In the genomic region with DNA sequence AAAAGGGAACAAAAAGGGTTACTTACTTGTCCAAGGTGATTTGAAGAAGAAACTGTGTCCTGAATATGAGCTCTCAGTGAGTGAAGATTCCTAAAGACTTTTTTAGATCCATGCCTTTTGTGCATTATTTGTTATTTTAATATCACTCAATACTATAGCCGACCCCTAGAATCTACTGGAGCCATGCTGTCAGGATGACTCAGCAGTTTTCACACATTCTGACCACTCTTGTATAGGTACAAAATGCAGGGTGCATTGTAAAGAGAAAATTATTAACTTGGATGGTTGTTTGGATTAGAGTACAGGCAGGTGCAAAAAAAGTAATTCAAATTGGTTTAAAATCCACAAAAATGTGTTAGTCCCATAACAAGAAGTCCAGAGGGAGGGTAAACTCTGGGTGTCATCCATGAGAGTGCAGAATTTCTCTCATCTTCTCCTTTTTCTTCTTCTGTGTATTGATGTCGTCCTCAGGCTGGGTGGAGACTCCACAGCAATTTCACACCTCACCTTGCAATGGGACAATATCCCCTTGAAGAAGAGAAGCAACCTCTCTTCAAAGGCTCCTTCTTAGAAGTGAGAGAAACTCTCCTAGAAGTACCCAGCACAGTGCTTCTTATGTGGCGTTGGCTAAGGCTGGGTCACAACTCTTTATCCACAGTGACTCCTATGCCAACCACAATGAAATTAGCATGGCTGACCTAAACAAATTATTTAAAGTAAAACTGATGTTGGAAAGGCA, we compare ENCODE assay signal across 20 cellular contexts.
"Had no signal": no experiment of that assay in that cellular context is flagged by ENCODE, and none has a peak within 500 bp of the region (broad histone marks: within the 10 kb centered on the region; RNA-seq: fewer than 3 reads in every experiment).

No MANE protein-coding gene starts in this region.

- H3K9me3 Mint-ChIP-seq: effector memory CD8-positive, alpha-beta T cell had no signal

- H3K36me3 Mint-ChIP-seq: naive thymus-derived CD8-positive, alpha-beta T cell had no signal

- H3K4me3 Mint-ChIP-seq: dendritic cell treated with granulocyte-macrophage colony-stimulating factor and Interleukin-4, amounts not matched to agents 40 ng/mL and 50 ng/mL, for 4 days; effector memory CD8-positive, alpha-beta T cell; naive thymus-derived CD8-positive, alpha-beta T cell had no signal

- H3K27me3 ChIP-seq: gastrocnemius medialis, neutrophil, sigmoid colon, stomach had no signal

- H3K4me3 ChIP-seq: esophagus muscularis mucosa, gastrocnemius medialis, heart right ventricle, mucosa of descending colon, sigmoid colon, skin epidermis, stomach, thoracic aorta had no signal

- H3K27ac Mint-ChIP-seq: dendritic cell treated with granulocyte-macrophage colony-stimulating factor and Interleukin-4, amounts not matched to agents 40 ng/mL and 50 ng/mL, for 4 days; effector memory CD8-positive, alpha-beta T cell; naive thymus-derived CD8-positive, alpha-beta T cell had no signal

- H3K36me3 ChIP-seq: esophagus muscularis mucosa, gastrocnemius medialis, heart right ventricle, neutrophil, sigmoid colon, stomach, thoracic aorta had no signal

- H3K27me3 Mint-ChIP-seq: dendritic cell treated with granulocyte-macrophage colony-stimulating factor and Interleukin-4, amounts not matched to agents 40 ng/mL and 50 ng/mL, for 4 days; naive thymus-derived CD8-positive, alpha-beta T cell had no signal

- DNase-seq: effector memory CD8-positive, alpha-beta T cell; gastrocnemius medialis; heart right ventricle; hypothalamus; mammary epithelial cell; mucosa of descending colon; naive thymus-derived CD8-positive, alpha-beta T cell; sigmoid colon; stimulated activated CD4-positive, alpha-beta T cell treated with anti-CD3 and anti-CD28 coated beads, Interleukin-12 subunit alpha, Interleukin-12 subunit beta, amount 100 ng/mL, for 4 hours; stimulated activated naive CD4-positive, alpha-beta T cell; stomach; substantia nigra; trophoblast cell had no signal

- H3K27ac ChIP-seq: epithelial cell of prostate, esophagus muscularis mucosa, gastrocnemius medialis, heart right ventricle, neutrophil, sigmoid colon, skin epidermis, stomach, thoracic aorta had no signal

- ATAC-seq: effector memory CD8-positive, alpha-beta T cell; gastrocnemius medialis; heart right ventricle; left lobe of liver; mucosa of descending colon; naive thymus-derived CD8-positive, alpha-beta T cell had no signal

- H3K4me1 ChIP-seq: esophagus muscularis mucosa, gastrocnemius medialis, sigmoid colon, stomach had no signal
